ENCODE assay signal across 7 cellular contexts in genomic region chr10:121928528-121928884, GRCh38. TPM values are rescaled to one million over a fixed set of nuclear protein-coding genes. Genes with fewer than 3 reads are reported as not detected.
DNase-seq lines count a peak whose midpoint lies in the region; ATAC-seq and TF ChIP-seq lines count a peak whose summit lies in the region.

No MANE protein-coding gene starts in this region.

- peaks cover 3% of the 10 kb centered on the region for H3K36me3 ChIP-seq in NT2/D1 (ENCODE audit: insufficient read depth, insufficient read length, low read length)

- DNase-seq in NT2/D1 (ENCODE audit: low read depth, low spot score) (no peak), dermis blood vessel endothelial cell (peak; percentile 57), middle frontal gyrus (ENCODE audit: extremely low spot score, low spot score) (peak; percentile 2), GM19238 (ENCODE audit: insufficient read length, low spot score) (no peak)

- H3K27me3 ChIP-seq in NT2/D1 (ENCODE audit: insufficient read depth, insufficient read length) = no peaks in the 10 kb centered on the region

- no peak for TF ChIP-seq CTCF in GM12875 (IDR thresholded peaks at IDR 0.05; ENCODE audit: borderline replicate concordance, insufficient read depth, low read depth, low read length)

- ATAC-seq in GM21825 (IDR thresholded peaks at IDR 0.05; ENCODE audit: unreplicated experiment) = peak; percentile 1
- ATAC-seq in GM18520 (IDR thresholded peaks at IDR 0.05; ENCODE audit: unreplicated experiment) = no peak

- H3K9ac ChIP-seq in NT2/D1 (ENCODE audit: insufficient read length, low read depth) = peak overlapping the region; percentile 94

- H3K9me3 ChIP-seq in NT2/D1 (ENCODE audit: insufficient read depth, low read length) = no peaks in the 10 kb centered on the region

- H3K4me3 ChIP-seq in GM12875 (ENCODE audit: low read depth, low read length) (peak overlapping the region; percentile 84), NT2/D1 (ENCODE audit: insufficient read length, low read depth) (peak overlapping the region; percentile 82)

- H3K4me1 ChIP-seq in NT2/D1 (ENCODE audit: insufficient read depth, insufficient read length) = no peaks in the 10 kb centered on the region

RNA-seq across cellular contexts. Expression of gene ATE1, which starts 0.7 kb away (rescaled TPM):
- 48.7 and 52.7 TPM in 2 replicates for total RNA-seq in dermis blood vessel endothelial cell

RNA-seq across cellular contexts. Expression of gene NSMCE4A, which starts 46.5 kb away (rescaled TPM):
- 54.6 and 67.9 TPM in 2 replicates for total RNA-seq in dermis blood vessel endothelial cell

Comparison
In these comparisons a context has a peak if more than half of its experiments do, and no peak if none do; other contexts are left out.
1. DNase-seq: peak in dermis blood vessel endothelial cell (single experiment) and middle frontal gyrus (single experiment); none in NT2/D1 (single experiment) and GM19238 (single experiment).